21 cellular contexts compared by ENCODE assay signal in genomic region chr6:110486756-110487155, GRCh38. TPM values are rescaled to one million over a fixed set of nuclear protein-coding genes. Genes with fewer than 3 reads are reported as not detected.
DNase-seq lines count a peak whose midpoint lies in the region; ATAC-seq, FAIRE-seq and TF ChIP-seq lines count a peak whose summit lies in the region.
"Had no signal": no experiment of that assay in that cellular context is flagged by ENCODE, and none has a peak within 500 bp of the region (broad histone marks: within the 10 kb centered on the region; RNA-seq: fewer than 3 reads in every experiment).

No MANE protein-coding gene starts in this region.

- no peaks in the 10 kb centered on the region for H3K9me1 ChIP-seq in IMR-90 (ENCODE audit: insufficient read depth, low read length)

- H3K27me3 Mint-ChIP-seq in activated CD8-positive, alpha-beta T cell treated with anti-CD3 and anti-CD28 coated beads for 36 hours, result peaks cover 11% of the 10 kb centered on the region

- H2AK9ac ChIP-seq in IMR-90 (replicated peaks; ENCODE audit: low read depth, low read length, poor library complexity), result no peak overlapping the region

- H3K9me3 Mint-ChIP-seq in activated CD8-positive, alpha-beta T cell treated with anti-CD3 and anti-CD28 coated beads for 36 hours, result peaks cover 4% of the 10 kb centered on the region
- H3K9me3 Mint-ChIP-seq: HFFc6 had no signal

- H3K4me1 Mint-ChIP-seq in activated CD8-positive, alpha-beta T cell treated with anti-CD3 and anti-CD28 coated beads for 36 hours (ENCODE audit: low read depth), result peaks cover 4% of the 10 kb centered on the region
- H3K4me1 Mint-ChIP-seq: CD4-positive, alpha-beta memory T cell had no signal

- in situ Hi-C loops in IMR-90 (cut with MboI; ENCODE audit: low sequenced_read_pairs), result no loop called here

- H2BK5ac ChIP-seq in IMR-90 (ENCODE audit: low read depth, low read length, poor library complexity, severe bottlenecking), result no peak overlapping the region

- dilution Hi-C loops in IMR-90 (cut with HindIII; ENCODE audit: low sequenced_read_pairs, unreplicated experiment), result no loop called here

- POLR2A ChIA-PET in IMR-90 (lab: Charles Lee; ENCODE audit: unreplicated experiment), result no interaction called here
- POLR2A ChIA-PET in activated CD8-positive, alpha-beta T cell treated with anti-CD3 and anti-CD28 coated beads for 36 hours (lab: Charles Lee), result no interaction called here

- H3K14ac ChIP-seq in IMR-90 (replicated peaks; ENCODE audit: low read depth, low read length), result no peak overlapping the region

- no peak overlapping the region for H3K23ac ChIP-seq in IMR-90 (ENCODE audit: low read depth, low read length)

- no peak for ATAC-seq in IMR-90 (ENCODE audit: low read depth)
- no peak for ATAC-seq in HG03025 (IDR thresholded peaks at IDR 0.05; ENCODE audit: low FRiP score, unreplicated experiment)
- no peak for ATAC-seq in activated CD8-positive, alpha-beta T cell treated with anti-CD3 and anti-CD28 coated beads for 36 hours
- ATAC-seq in pancreas, result no peak

- no peak overlapping the region for H3K18ac ChIP-seq in IMR-90 (ENCODE audit: low read depth, low read length)

- no peak overlapping the region for H3K4me2 ChIP-seq in IMR-90 (ENCODE audit: low read depth, low read length)

- no peak overlapping the region for H2BK20ac ChIP-seq in IMR-90 (ENCODE audit: low read depth, low read length)

- H2AFZ ChIP-seq in IMR-90 (replicated peaks; ENCODE audit: low read length, poor library complexity), result peak overlapping the region; percentile 43

- no peaks in the 10 kb centered on the region for H3K36me3 Mint-ChIP-seq in activated CD8-positive, alpha-beta T cell treated with anti-CD3 and anti-CD28 coated beads for 36 hours (ENCODE audit: low read depth)
- H3K36me3 Mint-ChIP-seq: CD4-positive, alpha-beta memory T cell had no signal

- FAIRE-seq in pancreas (lab: Jason Lieb, UNC), result no peak
- FAIRE-seq: GM12891, GM18507, H54 had no signal

- no peak for TF ChIP-seq POLR2A in IMR-90 (IDR thresholded peaks at IDR 0.05; ENCODE audit: low read depth, low read length)
- no peak for TF ChIP-seq POLR2A in esophagus muscularis mucosa (IDR thresholded peaks at IDR 0.05; ENCODE audit: low read depth)

- no peak overlapping the region for H3K9ac ChIP-seq in IMR-90 (ENCODE audit: low read depth, low read length)

- no peak overlapping the region for H3K4ac ChIP-seq in IMR-90 (ENCODE audit: low read depth, low read length)

- no peak for TF ChIP-seq CTCF in IMR-90 (conservative IDR thresholded peaks at IDR 0.05; ENCODE audit: low read depth, low read length)
- TF ChIP-seq CTCF in VCaP (conservative IDR thresholded peaks at IDR 0.05), result no peak
- no peak for TF ChIP-seq CTCF in esophagus muscularis mucosa (IDR thresholded peaks at IDR 0.05)
- TF ChIP-seq CTCF in activated CD8-positive, alpha-beta T cell treated with anti-CD3 and anti-CD28 coated beads for 36 hours (IDR thresholded peaks at IDR 0.05), result no peak
- TF ChIP-seq CTCF in pancreas (IDR thresholded peaks at IDR 0.05), result no peak

- H3K4me1 ChIP-seq in IMR-90 (ENCODE audit: control insufficient read depth, insufficient read depth, low read length) (peaks cover 2% of the 10 kb centered on the region; the same call in 1 of the 2 replicates), esophagus muscularis mucosa (no peaks in the 10 kb centered on the region), pancreas (no peaks in the 10 kb centered on the region)
- H3K4me1 ChIP-seq: Caco-2 had no signal

- H3K36me3 ChIP-seq in IMR-90 (ENCODE audit: control insufficient read depth, insufficient read depth, low read length) (no peaks in the 10 kb centered on the region), esophagus muscularis mucosa (no peaks in the 10 kb centered on the region), pancreas (no peaks in the 10 kb centered on the region)
- H3K36me3 ChIP-seq: HAP-1 had no signal

- H3K27me3 ChIP-seq in IMR-90 (ENCODE audit: control insufficient read depth, insufficient read depth, low read length), result peaks cover 5% of the 10 kb centered on the region
- no peaks in the 10 kb centered on the region for H3K27me3 ChIP-seq in esophagus muscularis mucosa
- H3K27me3 ChIP-seq in pancreas, result no peaks in the 10 kb centered on the region

- peaks cover 4% of the 10 kb centered on the region; the same call in 1 of the 2 replicates for H3K9me3 ChIP-seq in IMR-90 (ENCODE audit: control insufficient read depth, insufficient read depth, low read length)
- no peaks in the 10 kb centered on the region for H3K9me3 ChIP-seq in esophagus muscularis mucosa
- H3K9me3 ChIP-seq in pancreas, result no peaks in the 10 kb centered on the region
- H3K9me3 ChIP-seq: Caco-2, HAP-1 had no signal

- no peak overlapping the region for H3K56ac ChIP-seq in IMR-90 (ENCODE audit: extremely low read depth, insufficient read depth, low read length)

- no TSS peak for BruUV-seq in IMR-90 (replicated peaks; lab: Mats Ljungman, UMichigan)

- H2BK120ac ChIP-seq in IMR-90 (ENCODE audit: low read depth, low read length), result no peak overlapping the region

- H4K5ac ChIP-seq in IMR-90 (ENCODE audit: low read depth, low read length), result no peak overlapping the region

- no peak overlapping the region for H4K91ac ChIP-seq in IMR-90 (ENCODE audit: insufficient read depth, low read depth, low read length)

- no peak overlapping the region for H2BK15ac ChIP-seq in IMR-90 (ENCODE audit: low read depth, low read length)

- WGBS in IMR-90 (ENCODE audit: extremely low coverage in 2 of 2, insufficient read length in 1 of 2), 2 experiments, result no CpG with 5 or more reads among the region's 1 CpG
- 75% methylated on average over 1 of the region's 1 CpG for WGBS in esophagus muscularis mucosa
- WGBS in pancreas, 2 donors, result 67 to 100% methylated on average over 1 of the region's 1 CpG

- CTCF ChIA-PET in IMR-90 (lab: Yijun Ruan, JAX), result no interaction called here
- CTCF ChIA-PET in activated CD8-positive, alpha-beta T cell treated with anti-CD3 and anti-CD28 coated beads for 36 hours (lab: Charles Lee), result no interaction called here

- H2AK5ac ChIP-seq in IMR-90 (ENCODE audit: low read depth, low read length), result no peak overlapping the region

- H4K8ac ChIP-seq in IMR-90 (ENCODE audit: low read depth in 2 of 2, low read length in 2 of 2), result no peak overlapping the region

- no peaks in the 10 kb centered on the region for H4K20me1 ChIP-seq in IMR-90 (ENCODE audit: insufficient read depth, low read length)

- no peak overlapping the region for H3K4me3 Mint-ChIP-seq in activated CD8-positive, alpha-beta T cell treated with anti-CD3 and anti-CD28 coated beads for 36 hours
- H3K4me3 Mint-ChIP-seq: CD4-positive, alpha-beta memory T cell; HFFc6 had no signal

- no peak overlapping the region for H3K27ac Mint-ChIP-seq in activated CD8-positive, alpha-beta T cell treated with anti-CD3 and anti-CD28 coated beads for 36 hours
- H3K27ac Mint-ChIP-seq: CD4-positive, alpha-beta memory T cell; HFFc6 had no signal

- DNase-seq in IMR-90, result no peak
- peak; percentile 75 for DNase-seq in esophagus muscularis mucosa (ENCODE audit: extremely low spot score)
- DNase-seq in left kidney (ENCODE audit: low read depth, low spot score), result peak; percentile 26
- DNase-seq in activated CD8-positive, alpha-beta T cell treated with anti-CD3 and anti-CD28 coated beads for 36 hours, result no peak
- DNase-seq in pancreas, result no peak
- DNase-seq: C1 segment of cervical spinal cord; Caco-2; CD4-positive, alpha-beta memory T cell; DMS153; EL; GF-D8; GOT3; HFFc6 had no signal

- no peak for TF ChIP-seq EP300 in esophagus muscularis mucosa (IDR thresholded peaks at IDR 0.05)

- no peak for TF ChIP-seq RAD21 in IMR-90 (IDR thresholded peaks at IDR 0.05; ENCODE audit: low read length)

- H3K4me3 ChIP-seq in IMR-90 (ENCODE audit: insufficient read depth, low read depth, low read length), result no peak overlapping the region
- H3K4me3 ChIP-seq in esophagus muscularis mucosa, result no peak overlapping the region
- H3K4me3 ChIP-seq in pancreas, result no peak overlapping the region
- H3K4me3 ChIP-seq: HAP-1 had no signal

- intact Hi-C loops in IMR-90 (cut with micrococcal nuclease) (no loop called here), esophagus muscularis mucosa (cut with DNase I) (no loop called here), pancreas (cut with DNase I) (no loop called here)
- intact Hi-C loops in activated CD8-positive, alpha-beta T cell treated with anti-CD3 and anti-CD28 coated beads for 36 hours (cut with micrococcal nuclease), result no loop called here

- H3K27ac ChIP-seq in IMR-90 (ENCODE audit: insufficient read depth, low read length) (no peak overlapping the region), VCaP (peak overlapping the region; percentile 76; the same call in 1 of the 2 replicates), esophagus muscularis mucosa (replicated peaks in 1 of 4) (no peak overlapping the region), pancreas (no peak overlapping the region)

- no peaks in the 10 kb centered on the region for H3K79me1 ChIP-seq in IMR-90 (ENCODE audit: low read depth in 1 of 2, low read length in 2 of 2)

TF ChIP-seq in IMR-90, 13 proteins besides CTCF, POLR2A, EP300 and RAD21 (continues in another document):
- no peak for TF ChIP-seq MXI1 (IDR thresholded peaks at IDR 0.05; ENCODE audit: borderline replicate concordance, low read depth, low read length)
- TF ChIP-seq MAFK (IDR thresholded peaks at IDR 0.05; ENCODE audit: low read depth, low read length), result no peak
- TF ChIP-seq RCOR1 (IDR thresholded peaks at IDR 0.05; ENCODE audit: insufficient replicate concordance, low read length), result no peak
- no peak for TF ChIP-seq FOS (IDR thresholded peaks at IDR 0.05; ENCODE audit: low read depth, low read length)
- no peak for TF ChIP-seq RFX5 (IDR thresholded peaks at IDR 0.05; ENCODE audit: low read depth, low read length)
- TF ChIP-seq CEBPB (IDR thresholded peaks at IDR 0.05; ENCODE audit: low read depth, low read length), result no peak
- no peak for TF ChIP-seq BHLHE40 (IDR thresholded peaks at IDR 0.05; ENCODE audit: low read depth, low read length)
- TF ChIP-seq SMC3 (IDR thresholded peaks at IDR 0.05; ENCODE audit: low read depth, low read length), result no peak
- no peak for TF ChIP-seq NFE2L2 (IDR thresholded peaks at IDR 0.05; ENCODE audit: low read depth, low read length)

RNA-seq across cellular contexts. Expression of gene SLC22A16, which starts 10.3 kb away (rescaled TPM):
- total RNA-seq in IMR-90 (2012; rRNA removed) (not detected in 2 replicates), esophagus muscularis mucosa (under 1 TPM in 1 of 4 donors, not detected in 3; 0.50 TPM), pancreas (under 1 TPM in 2 of 6 donors, not detected in 4; 0.22 to 0.35 TPM)
- polyA plus RNA-seq in IMR-90 (2012; rRNA removed) (not detected in 2 replicates), pancreas (under 1 TPM in 1 of 2 donors, not detected in 1; 0.26 TPM)
- polyA plus RNA-seq in IMR-90 (2012; cell fraction: cytosol; rRNA removed), result not detected in 2 replicates
- polyA plus RNA-seq in IMR-90 (2012; cell fraction: nucleus; rRNA removed; ENCODE audit: low replicate concordance), result not detected in 2 replicates
- not detected for total RNA-seq in activated CD8-positive, alpha-beta T cell treated with anti-CD3 and anti-CD28 coated beads for 36 hours
- total RNA-seq: A172; Caco-2; CD4-positive, alpha-beta memory T cell; HFFc6 had no signal
- polyA plus RNA-seq: BJ; CD4-positive, alpha-beta memory T cell had no signal

Comparison
In these comparisons a context has a peak if more than half of its experiments do, and no peak if none do; other contexts are left out.
1. DNase-seq: peak in esophagus muscularis mucosa (single experiment) and left kidney (single experiment); none in IMR-90 (single experiment), activated CD8-positive, alpha-beta T cell treated with anti-CD3 and anti-CD28 coated beads for 36 hours (single experiment) and pancreas (0 of 6).